19 cellular contexts compared by ENCODE assay signal in genomic region chr16:55668337-55669281, GRCh38. TPM values are rescaled to one million over a fixed set of nuclear protein-coding genes. Genes with fewer than 3 reads are reported as not detected.
DNase-seq lines count a peak whose midpoint lies in the region; ATAC-seq and TF ChIP-seq lines count a peak whose summit lies in the region.
"Had no signal": no experiment of that assay in that cellular context is flagged by ENCODE, and none has a peak within 500 bp of the region (broad histone marks: within the 10 kb centered on the region; RNA-seq: fewer than 3 reads in every experiment).

No MANE protein-coding gene starts in this region.

- no peak overlapping the region for H3K27ac Mint-ChIP-seq in activated T-helper 17 cell treated with anti-CD3 and anti-CD28 coated beads, Interleukin-2, amount 50 U/mL, for 72 hours
- H3K27ac Mint-ChIP-seq: activated CD8-positive, alpha-beta T cell treated with anti-CD3 and anti-CD28 coated beads, Interleukin-2, amount 10 ng/mL, durations not matched to agents 7 days and 5 days had no signal

- ATAC-seq in activated T-helper 17 cell treated with anti-CD3 and anti-CD28 coated beads, Interleukin-2, amount 50 U/mL, for 72 hours (replicated peaks): no peak
- ATAC-seq in HG03439 (IDR thresholded peaks at IDR 0.05; ENCODE audit: unreplicated experiment): no peak
- ATAC-seq: activated CD8-positive, alpha-beta T cell treated with anti-CD3 and anti-CD28 coated beads, Interleukin-2, amount 10 ng/mL, durations not matched to agents 7 days and 5 days; K562; Right ventricle myocardium inferior had no signal

- no peak for TF ChIP-seq CTCF in cardiac fibroblast (IDR thresholded peaks at IDR 0.05; ENCODE audit: low read depth, low read length)

- no peak overlapping the region for H3K4me3 Mint-ChIP-seq in activated T-helper 17 cell treated with anti-CD3 and anti-CD28 coated beads, Interleukin-2, amount 50 U/mL, for 72 hours
- H3K4me3 Mint-ChIP-seq: activated CD8-positive, alpha-beta T cell treated with anti-CD3 and anti-CD28 coated beads, Interleukin-2, amount 10 ng/mL, durations not matched to agents 7 days and 5 days had no signal

- peaks cover 14% of the 10 kb centered on the region for H3K27me3 Mint-ChIP-seq in activated T-helper 17 cell treated with anti-CD3 and anti-CD28 coated beads, Interleukin-2, amount 50 U/mL, for 72 hours

- DNase-seq in AG20443 (ENCODE audit: low spot score) (peak; percentile 70), HT1080 (ENCODE audit: low read depth) (peak; percentile 41), cardiac fibroblast (ENCODE audit: low read depth in 2 of 2) (peak; percentile 16 to 69), kidney tubule cell (ENCODE audit: low spot score) (peak; percentile 63), putamen (ENCODE audit: low spot score) (no peak)
- DNase-seq in activated naive CD4-positive, alpha-beta T cell (lab: John Stamatoyannopoulos, UW): no peak
- DNase-seq: activated CD8-positive, alpha-beta T cell treated with anti-CD3 and anti-CD28 coated beads, Interleukin-2, amount 10 ng/mL, durations not matched to agents 7 days and 5 days; activated gamma-delta T cell treated with Interleukin-2 at 50 U/mL for 16 hours; DMS153; midbrain; NCI-H1694 treated with DMSO at 0.1 percent for 48 hours; NCI-H526 treated with DMSO at 0.1 percent for 48 hours; stimulated activated CD4-positive, alpha-beta T cell treated with anti-CD3 and anti-CD28 coated beads, Interleukin-1b, Interleukin-23, amount 100 ng/mL, for 48 hours had no signal

- no peaks in the 10 kb centered on the region for H3K4me1 Mint-ChIP-seq in activated T-helper 17 cell treated with anti-CD3 and anti-CD28 coated beads, Interleukin-2, amount 50 U/mL, for 72 hours

- peaks cover 1% of the 10 kb centered on the region for H3K9me3 Mint-ChIP-seq in activated T-helper 17 cell treated with anti-CD3 and anti-CD28 coated beads, Interleukin-2, amount 50 U/mL, for 72 hours

- H3K36me3 Mint-ChIP-seq in activated T-helper 17 cell treated with anti-CD3 and anti-CD28 coated beads, Interleukin-2, amount 50 U/mL, for 72 hours (ENCODE audit: low read depth): no peaks in the 10 kb centered on the region

- no peak overlapping the region for H3K4me3 ChIP-seq in cardiac fibroblast (replicated peaks in 1 of 2; ENCODE audit: low read depth in 2 of 2, low read length in 2 of 2)
- H3K4me3 ChIP-seq: cardiac muscle cell, K562, vagina had no signal

RNA-seq across cellular contexts. Expression of gene SLC6A2, which starts 12.8 kb away (rescaled TPM):
- not detected in 2 replicates for total RNA-seq in HT1080 (2014; rRNA removed; shearing (Covaris generic))
- polyA plus RNA-seq in HT1080 (2015; cell fraction: cytosol; rRNA removed): not detected in 2 replicates
- not detected in 2 replicates for polyA plus RNA-seq in HT1080 (2015; cell fraction: nucleus; rRNA removed)
- not detected for total RNA-seq in activated T-helper 17 cell treated with anti-CD3 and anti-CD28 coated beads, Interleukin-2, amount 50 U/mL, for 72 hours
- total RNA-seq: activated CD8-positive, alpha-beta T cell treated with anti-CD3 and anti-CD28 coated beads, Interleukin-2, amount 10 ng/mL, durations not matched to agents 7 days and 5 days; K562; Right ventricle myocardium inferior had no signal
- polyA plus RNA-seq: K562 had no signal

Comparison
In these comparisons a context has a peak if more than half of its experiments do, and no peak if none do; other contexts are left out.
1. DNase-seq: peak in AG20443 (single experiment), HT1080 (single experiment), cardiac fibroblast (2 of 2) and kidney tubule cell (single experiment); none in activated naive CD4-positive, alpha-beta T cell (0 of 4) and putamen (single experiment).